Comparison of ENCODE assay signal across 21 cellular contexts in the genomic region with DNA sequence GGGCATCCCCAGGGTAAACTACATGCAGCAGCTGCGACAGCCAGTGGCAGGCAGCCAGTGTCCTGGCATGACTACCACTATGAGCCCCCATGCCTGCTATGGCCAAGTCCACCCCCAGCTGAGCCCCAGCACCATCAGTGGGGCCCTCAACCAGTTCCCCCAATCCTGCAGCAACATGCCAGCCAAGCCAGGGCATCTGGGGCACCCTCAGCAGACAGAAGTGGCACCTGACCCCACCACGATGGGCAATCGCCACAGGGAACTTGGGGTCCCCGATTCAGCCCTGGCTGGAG.
"Had no signal": no experiment of that assay in that cellular context is flagged by ENCODE, and none has a peak within 500 bp of the region (broad histone marks: within the 10 kb centered on the region; RNA-seq: fewer than 3 reads in every experiment).

No MANE protein-coding gene starts in this region.

- H3K9me3 ChIP-seq: MG63, SJSA1 had no signal

- H3K27ac ChIP-seq: HL-60, RWPE1, SJSA1, SK-N-MC had no signal

- H3K4me3 ChIP-seq: MG63, SJSA1, SK-N-MC had no signal

- H3K27me3 ChIP-seq: MG63, SJSA1 had no signal

- H3K4me1 ChIP-seq: SJSA1 had no signal

- DNase-seq: Karpas-422, KG1, MG63, NCI-H1092, NCI-H1105 treated with DMSO at 0.1 percent for 48 hours, NCI-H1417 treated with DMSO at 0.1 percent for 48 hours, NCI-H187, NCI-H2029, NCI-H2081 treated with DMSO at 0.1 percent for 48 hours, NCI-H2171, NCI-H226, NCI-H446, NCI-H510A, NCI-H524 treated with DMSO at 0.1 percent for 48 hours, NCI-H69, NCI-H774, SIG-M5 had no signal

- H3K36me3 ChIP-seq: MG63 had no signal
